10 cellular contexts compared by ENCODE assay signal in the genomic region with DNA sequence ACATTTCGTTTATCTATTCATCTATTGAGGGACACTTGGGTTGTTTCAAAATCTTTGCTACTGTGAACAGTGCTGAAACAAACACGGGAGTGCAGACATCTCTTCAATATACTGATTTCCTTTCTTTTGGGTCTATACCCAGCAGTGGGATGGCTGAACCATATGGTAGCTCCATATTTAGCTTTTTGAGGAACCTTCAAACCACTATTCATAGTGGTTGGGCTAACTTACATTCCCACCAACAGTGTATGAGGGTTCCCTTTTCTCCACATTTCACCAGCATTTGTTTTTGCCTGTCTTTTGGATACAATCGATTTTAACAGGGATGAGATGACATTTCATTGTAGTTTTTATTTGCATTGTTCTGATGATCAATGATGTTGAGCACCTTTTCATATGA.
"Had no signal": no experiment of that assay in that cellular context is flagged by ENCODE, and none has a peak within 500 bp of the region (broad histone marks: within the 10 kb centered on the region; RNA-seq: fewer than 3 reads in every experiment).

No MANE protein-coding gene starts in this region.

- H3K4me1 Mint-ChIP-seq: GM23338, H9 had no signal

- DNase-seq: H9, HCEC 1CT, IMR-90 had no signal

- FAIRE-seq: H1, H54, HTR-8/SVneo, K562 had no signal

- H3K4me3 Mint-ChIP-seq: GM23338, H9 had no signal

- H3K27ac ChIP-seq: HL-60, KMS-11 had no signal

- H3K27ac Mint-ChIP-seq: GM23338, H9 had no signal

- H2AFZ ChIP-seq: GM23338 had no signal

- H3K9ac ChIP-seq: KMS-11 had no signal

- H3K4me2 ChIP-seq: GM23338, KMS-11 had no signal

- H3K4me3 ChIP-seq: GM23338, K562 had no signal

- H3K9me3 Mint-ChIP-seq: GM23338, H9 had no signal
